ENCODE assay signal across 29 cellular contexts in genomic region chr14:76943072-76943471, GRCh38.
"Had no signal": no experiment of that assay in that cellular context is flagged by ENCODE, and none has a peak within 500 bp of the region (broad histone marks: within the 10 kb centered on the region; RNA-seq: fewer than 3 reads in every experiment).

No MANE protein-coding gene starts in this region.

- H3K27me3 ChIP-seq: adrenal gland, brain microvascular endothelial cell, heart right ventricle, pancreas, sigmoid colon, uterus had no signal

- ATAC-seq: activated CD8-positive, alpha-beta memory T cell treated with anti-CD3 and anti-CD28 coated beads, Interleukin-2, amount 10 ng/mL, durations not matched to agents 7 days and 5 days; effector memory CD8-positive, alpha-beta T cell; heart right ventricle; pancreas; stimulated activated memory B cell treated with anti-CD40 and anti-IgM and Interleukin-4, amounts not matched to agents 10 μg/mL and 1 μg/mL and 100 μg/mL, for 72 hours; stimulated activated naive CD8-positive, alpha-beta T cell treated with anti-CD3 and anti-CD28 coated beads, Interleukin-15, amount 100 ng/mL, for 72 hours had no signal

- DNase-seq: activated CD4-positive, alpha-beta memory T cell treated with anti-CD3 and anti-CD28 coated beads, Interleukin-2, amount 10 ng/mL, durations not matched to agents 7 days and 5 days; activated CD4-positive, alpha-beta T cell treated with anti-CD3 and anti-CD28 coated beads for 4 hours; activated CD4-positive, CD25-positive, alpha-beta regulatory T cell; activated CD8-positive, alpha-beta memory T cell treated with anti-CD3 and anti-CD28 coated beads, Interleukin-2, amount 10 ng/mL, durations not matched to agents 7 days and 5 days; activated naive CD4-positive, alpha-beta T cell; activated naive CD8-positive, alpha-beta T cell treated with anti-CD3 and anti-CD28 coated beads for 36 hours; activated T-cell treated with anti-CD3 and anti-CD28 coated beads, Interleukin-2, amount 50 U/mL, for 48 hours; adrenal gland; aorta; brain microvascular endothelial cell; cortex of kidney; effector memory CD8-positive, alpha-beta T cell; foreskin fibroblast; heart right ventricle; nephron progenitor cell; nucleus accumbens; pancreas; retina; sigmoid colon; small intestine; stimulated activated CD4-positive, alpha-beta T cell treated with anti-CD3 and anti-CD28 coated beads, Interleukin-4, amount 100 ng/mL, for 4 hours; stimulated activated CD8-positive, alpha-beta memory T cell treated with anti-CD3 and anti-CD28 coated beads, Interleukin-4, amount 100 ng/mL, for 48 hours; stimulated activated naive CD8-positive, alpha-beta T cell treated with anti-CD3 and anti-CD28 coated beads, Interleukin-15, amount 100 ng/mL, for 72 hours; substantia nigra; uterus had no signal

- H3K27ac Mint-ChIP-seq: activated CD4-positive, alpha-beta memory T cell treated with anti-CD3 and anti-CD28 coated beads, Interleukin-2, amount 10 ng/mL, durations not matched to agents 7 days and 5 days; activated CD8-positive, alpha-beta memory T cell treated with anti-CD3 and anti-CD28 coated beads, Interleukin-2, amount 10 ng/mL, durations not matched to agents 7 days and 5 days; activated naive CD8-positive, alpha-beta T cell treated with anti-CD3 and anti-CD28 coated beads for 36 hours; nephron progenitor cell; stimulated activated memory B cell treated with anti-CD40 and anti-IgM and Interleukin-4, amounts not matched to agents 10 μg/mL and 1 μg/mL and 100 μg/mL, for 72 hours; type B pancreatic cell had no signal

- H3K36me3 Mint-ChIP-seq: activated CD8-positive, alpha-beta memory T cell treated with anti-CD3 and anti-CD28 coated beads, Interleukin-2, amount 10 ng/mL, durations not matched to agents 7 days and 5 days; activated naive CD8-positive, alpha-beta T cell treated with anti-CD3 and anti-CD28 coated beads for 36 hours; stimulated activated memory B cell treated with anti-CD40 and anti-IgM and Interleukin-4, amounts not matched to agents 10 μg/mL and 1 μg/mL and 100 μg/mL, for 72 hours; type B pancreatic cell had no signal

- FAIRE-seq: endothelial cell of umbilical vein, pancreas, small intestine had no signal

- H3K9me3 ChIP-seq: adrenal gland, heart right ventricle, pancreas, prostate gland, sigmoid colon, uterus had no signal

- H3K4me3 Mint-ChIP-seq: activated CD4-positive, alpha-beta memory T cell treated with anti-CD3 and anti-CD28 coated beads, Interleukin-2, amount 10 ng/mL, durations not matched to agents 7 days and 5 days; activated CD8-positive, alpha-beta memory T cell treated with anti-CD3 and anti-CD28 coated beads, Interleukin-2, amount 10 ng/mL, durations not matched to agents 7 days and 5 days; activated naive CD8-positive, alpha-beta T cell treated with anti-CD3 and anti-CD28 coated beads for 36 hours; effector memory CD8-positive, alpha-beta T cell; nephron progenitor cell; stimulated activated memory B cell treated with anti-CD40 and anti-IgM and Interleukin-4, amounts not matched to agents 10 μg/mL and 1 μg/mL and 100 μg/mL, for 72 hours; stimulated activated naive CD8-positive, alpha-beta T cell treated with anti-CD3 and anti-CD28 coated beads, Interleukin-15, amount 100 ng/mL, for 72 hours; type B pancreatic cell had no signal

- H3K9me3 Mint-ChIP-seq: activated CD4-positive, alpha-beta memory T cell treated with anti-CD3 and anti-CD28 coated beads, Interleukin-2, amount 10 ng/mL, durations not matched to agents 7 days and 5 days; activated naive CD8-positive, alpha-beta T cell treated with anti-CD3 and anti-CD28 coated beads for 36 hours; effector memory CD8-positive, alpha-beta T cell; nephron progenitor cell; stimulated activated memory B cell treated with anti-CD40 and anti-IgM and Interleukin-4, amounts not matched to agents 10 μg/mL and 1 μg/mL and 100 μg/mL, for 72 hours; stimulated activated naive CD8-positive, alpha-beta T cell treated with anti-CD3 and anti-CD28 coated beads, Interleukin-15, amount 100 ng/mL, for 72 hours; type B pancreatic cell had no signal

- H3K4me3 ChIP-seq: adrenal gland, heart right ventricle, pancreas, prostate gland, sigmoid colon, uterus had no signal

- H3K27ac ChIP-seq: adrenal gland, brain microvascular endothelial cell, pancreas, prostate gland, sigmoid colon, uterus had no signal

- H3K27me3 Mint-ChIP-seq: activated CD4-positive, alpha-beta memory T cell treated with anti-CD3 and anti-CD28 coated beads, Interleukin-2, amount 10 ng/mL, durations not matched to agents 7 days and 5 days; activated CD8-positive, alpha-beta memory T cell treated with anti-CD3 and anti-CD28 coated beads, Interleukin-2, amount 10 ng/mL, durations not matched to agents 7 days and 5 days; activated naive CD8-positive, alpha-beta T cell treated with anti-CD3 and anti-CD28 coated beads for 36 hours; effector memory CD8-positive, alpha-beta T cell; stimulated activated memory B cell treated with anti-CD40 and anti-IgM and Interleukin-4, amounts not matched to agents 10 μg/mL and 1 μg/mL and 100 μg/mL, for 72 hours; type B pancreatic cell had no signal

- H3K36me3 ChIP-seq: adrenal gland, brain microvascular endothelial cell, heart right ventricle, pancreas, prostate gland, sigmoid colon, uterus had no signal
